In the genomic region with DNA sequence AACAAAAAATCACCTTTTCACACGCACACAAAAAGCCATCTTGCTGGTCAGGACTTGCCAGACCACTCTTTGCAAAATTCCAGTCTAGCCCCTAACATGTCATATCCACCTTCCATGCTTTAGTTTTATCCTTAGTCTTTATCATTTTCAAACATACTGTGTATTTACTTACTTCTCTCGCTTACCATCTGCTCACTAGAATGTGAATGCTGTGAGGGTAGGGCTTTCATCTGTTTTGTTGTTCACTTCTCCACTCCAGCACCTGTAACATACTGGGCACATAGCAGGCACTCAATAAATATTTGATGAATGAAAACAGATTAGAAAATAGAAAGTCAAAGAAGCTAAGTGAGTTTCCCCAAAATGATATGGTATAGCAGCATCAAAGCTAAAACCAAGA, we compare ENCODE assay signal across 27 cellular contexts.
"Had no signal": no experiment of that assay in that cellular context is flagged by ENCODE, and none has a peak within 500 bp of the region (broad histone marks: within the 10 kb centered on the region; RNA-seq: fewer than 3 reads in every experiment).

No MANE protein-coding gene starts in this region.

- H3K9me3 Mint-ChIP-seq: activated CD4-positive, alpha-beta memory T cell treated with anti-CD3 and anti-CD28 coated beads for 36 hours; activated CD4-positive, alpha-beta T cell treated with anti-CD3 and anti-CD28 coated beads, Interleukin-2, amount 10 ng/mL, durations not matched to agents 24 days and 14 days; activated naive CD4-positive, alpha-beta T cell treated with anti-CD3 and anti-CD28 coated beads for 36 hours; activated naive CD8-positive, alpha-beta T cell treated with anti-CD3 and anti-CD28 coated beads for 36 hours; activated T-helper 1 cell treated with anti-CD3 and anti-CD28 coated beads, Interleukin-12 subunit alpha, Interleukin-12 subunit beta, Interleukin-2, Interleukin-4 antibody, amounts not matched to agents 30 ng/mL and 10 ng/mL and 1 ng/mL, durations not matched to agents 14 hours and 24 hours and 36 hours; naive B cell; stimulated activated memory B cell treated with anti-CD40 and anti-IgM and Interleukin-4, amounts not matched to agents 10 μg/mL and 1 μg/mL and 100 μg/mL, for 72 hours had no signal

- H3K4me1 Mint-ChIP-seq: activated CD4-positive, alpha-beta T cell treated with anti-CD3 and anti-CD28 coated beads, Interleukin-2, amount 10 ng/mL, durations not matched to agents 24 days and 14 days; activated naive CD8-positive, alpha-beta T cell treated with anti-CD3 and anti-CD28 coated beads for 36 hours; stimulated activated memory B cell treated with anti-CD40 and anti-IgM and Interleukin-4, amounts not matched to agents 10 μg/mL and 1 μg/mL and 100 μg/mL, for 72 hours had no signal

- H3K27ac Mint-ChIP-seq: activated CD4-positive, alpha-beta memory T cell treated with anti-CD3 and anti-CD28 coated beads for 36 hours; activated CD4-positive, alpha-beta T cell treated with anti-CD3 and anti-CD28 coated beads, Interleukin-2, amount 10 ng/mL, durations not matched to agents 24 days and 14 days; activated naive CD4-positive, alpha-beta T cell treated with anti-CD3 and anti-CD28 coated beads for 36 hours; activated naive CD8-positive, alpha-beta T cell treated with anti-CD3 and anti-CD28 coated beads for 36 hours; activated T-helper 1 cell treated with anti-CD3 and anti-CD28 coated beads, Interleukin-12 subunit alpha, Interleukin-12 subunit beta, Interleukin-2, Interleukin-4 antibody, amounts not matched to agents 30 ng/mL and 10 ng/mL and 1 ng/mL, durations not matched to agents 14 hours and 24 hours and 36 hours; stimulated activated memory B cell treated with anti-CD40 and anti-IgM and Interleukin-4, amounts not matched to agents 10 μg/mL and 1 μg/mL and 100 μg/mL, for 72 hours had no signal

- DNase-seq: activated CD4-positive, alpha-beta memory T cell treated with anti-CD3 and anti-CD28 coated beads for 36 hours; activated CD4-positive, alpha-beta T cell treated with anti-CD3 and anti-CD28 coated beads, Interleukin-2, amount 10 ng/mL, durations not matched to agents 24 days and 14 days; activated CD4-positive, CD25-positive, alpha-beta regulatory T cell treated with anti-CD3 and anti-CD28 coated beads, Interleukin-2, amount 50 U/mL, for 72 hours; activated CD8-positive, alpha-beta memory T cell treated with anti-CD3 and anti-CD28 coated beads, Interleukin-2, amount 50 U/mL, for 4 hours; activated effector memory CD4-positive, alpha-beta T cell treated with anti-CD3 and anti-CD28 coated beads, Interleukin-2, amount 50 U/mL, for 16 hours; activated naive CD4-positive, alpha-beta T cell treated with anti-CD3 and anti-CD28 coated beads for 36 hours; activated naive CD8-positive, alpha-beta T cell treated with anti-CD3 and anti-CD28 coated beads for 36 hours; activated T-cell treated with anti-CD3 and anti-CD28 coated beads, Interleukin-2, amount 50 U/mL, for 1 hour; adrenal gland; aorta; body of pancreas; dermis blood vessel endothelial cell; effector CD4-positive, alpha-beta T cell; esophagus squamous epithelium; foreskin melanocyte; heart right ventricle; left ventricle myocardium inferior; naive B cell; nephron progenitor cell; ovary; retina; stimulated activated CD4-positive, alpha-beta T cell treated with anti-CD3 and anti-CD28 coated beads, Interleukin-4, amount 100 ng/mL, for 24 hours; T1000; WERI-Rb-1 had no signal

- ATAC-seq: body of pancreas; heart right ventricle; sciatic nerve; stimulated activated memory B cell treated with anti-CD40 and anti-IgM and Interleukin-4, amounts not matched to agents 10 μg/mL and 1 μg/mL and 100 μg/mL, for 72 hours had no signal

- H3K27me3 Mint-ChIP-seq: activated CD4-positive, alpha-beta memory T cell treated with anti-CD3 and anti-CD28 coated beads for 36 hours; activated CD4-positive, alpha-beta T cell treated with anti-CD3 and anti-CD28 coated beads, Interleukin-2, amount 10 ng/mL, durations not matched to agents 24 days and 14 days; activated naive CD8-positive, alpha-beta T cell treated with anti-CD3 and anti-CD28 coated beads for 36 hours; naive B cell; stimulated activated memory B cell treated with anti-CD40 and anti-IgM and Interleukin-4, amounts not matched to agents 10 μg/mL and 1 μg/mL and 100 μg/mL, for 72 hours had no signal

- H3K4me3 Mint-ChIP-seq: activated CD4-positive, alpha-beta memory T cell treated with anti-CD3 and anti-CD28 coated beads for 36 hours; activated CD4-positive, alpha-beta T cell treated with anti-CD3 and anti-CD28 coated beads, Interleukin-2, amount 10 ng/mL, durations not matched to agents 24 days and 14 days; activated naive CD4-positive, alpha-beta T cell treated with anti-CD3 and anti-CD28 coated beads for 36 hours; activated naive CD8-positive, alpha-beta T cell treated with anti-CD3 and anti-CD28 coated beads for 36 hours; activated T-helper 1 cell treated with anti-CD3 and anti-CD28 coated beads, Interleukin-12 subunit alpha, Interleukin-12 subunit beta, Interleukin-2, Interleukin-4 antibody, amounts not matched to agents 30 ng/mL and 10 ng/mL and 1 ng/mL, durations not matched to agents 14 hours and 24 hours and 36 hours; naive B cell; nephron progenitor cell; stimulated activated memory B cell treated with anti-CD40 and anti-IgM and Interleukin-4, amounts not matched to agents 10 μg/mL and 1 μg/mL and 100 μg/mL, for 72 hours had no signal
